Comparison of ENCODE assay signal across 14 cellular contexts in the genomic region with DNA sequence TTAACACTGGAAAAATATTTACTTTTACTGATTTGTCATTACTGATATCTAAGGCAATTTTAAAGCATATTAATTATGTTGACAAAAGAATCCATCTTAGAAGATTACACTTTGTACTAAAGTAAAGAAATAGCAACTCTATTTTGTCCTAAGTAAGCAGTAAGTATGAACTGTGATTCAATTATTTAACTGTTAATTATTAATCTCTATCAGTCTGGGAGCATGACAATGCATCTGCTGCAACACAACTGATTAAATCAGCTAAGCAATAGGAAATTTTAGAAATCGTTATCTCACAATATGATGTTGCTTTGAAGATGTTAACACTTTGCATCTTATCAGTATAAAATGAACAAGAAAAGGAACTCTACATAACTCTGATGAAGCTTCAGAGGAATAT.
"Had no signal": no experiment of that assay in that cellular context is flagged by ENCODE, and none has a peak within 500 bp of the region (broad histone marks: within the 10 kb centered on the region; RNA-seq: fewer than 3 reads in every experiment).

No MANE protein-coding gene starts in this region.

- H3K4me1 Mint-ChIP-seq: naive thymus-derived CD8-positive, alpha-beta T cell; neural crest cell had no signal

- ATAC-seq: mucosa of descending colon; naive thymus-derived CD8-positive, alpha-beta T cell; stimulated activated naive CD8-positive, alpha-beta T cell treated with anti-CD3 and anti-CD28 coated beads, Interleukin-15, Interleukin-2, amounts not matched to agents 100 U/mL and 50 U/mL, for 24 hours had no signal

- DNase-seq: effector CD4-positive, alpha-beta T cell; endodermal cell; foreskin melanocyte; head of caudate nucleus; mammary epithelial cell; mucosa of descending colon; naive thymus-derived CD8-positive, alpha-beta T cell; posterior cingulate gyrus; stimulated activated CD4-positive, alpha-beta T cell treated with anti-CD3 and anti-CD28 coated beads, Interleukin-2, amount 100 ng/mL, for 48 hours; stimulated activated naive CD8-positive, alpha-beta T cell treated with anti-CD3 and anti-CD28 coated beads, Interleukin-15, Interleukin-2, amounts not matched to agents 100 U/mL and 50 U/mL, for 24 hours; tibial artery; upper lobe of left lung had no signal

- H3K27ac Mint-ChIP-seq: dendritic cell treated with granulocyte-macrophage colony-stimulating factor and Interleukin-4, amounts not matched to agents 40 ng/mL and 50 ng/mL, for 4 days; endodermal cell; naive thymus-derived CD8-positive, alpha-beta T cell had no signal

- H3K27me3 Mint-ChIP-seq: dendritic cell treated with granulocyte-macrophage colony-stimulating factor and Interleukin-4, amounts not matched to agents 40 ng/mL and 50 ng/mL, for 4 days had no signal

- H3K4me3 Mint-ChIP-seq: dendritic cell treated with granulocyte-macrophage colony-stimulating factor and Interleukin-4, amounts not matched to agents 40 ng/mL and 50 ng/mL, for 4 days; endodermal cell; naive thymus-derived CD8-positive, alpha-beta T cell; neural crest cell had no signal
